ENCODE assay signal across 8 cellular contexts in genomic region chr11:9760180-9760550, GRCh38.
DNase-seq lines count a peak whose midpoint lies in the region; TF ChIP-seq lines count a peak whose summit lies in the region.

No MANE protein-coding gene starts in this region.

- no peaks in the 10 kb centered on the region for H3K9me3 ChIP-seq in stomach
- H3K9me3 ChIP-seq in A673 (ENCODE audit: low read depth, low read length, poor library complexity, severe bottlenecking) = no peaks in the 10 kb centered on the region

- H3K36me3 ChIP-seq in stomach = no peaks in the 10 kb centered on the region
- no peaks in the 10 kb centered on the region for H3K36me3 ChIP-seq in A673 (ENCODE audit: insufficient read depth, low read length, poor library complexity, severe bottlenecking)

- intact Hi-C loops in stomach (cut with DNase I; ENCODE audit: low total_unique reads) (loop anchor here (10.0 kb wide), 1 partner anchor 555 kb away; no protein-coding TSS in a partner anchor), A673 (cut with micrococcal nuclease; ENCODE audit: unreplicated experiment) (no loop called here)

- H3K4me3 ChIP-seq in stomach (no peak overlapping the region), A673 (ENCODE audit: low read depth, low read length, poor library complexity, severe bottlenecking) (no peak overlapping the region)

- 40 to 62% (median 44%) methylated on average over 3 of the region's 3 CpGs for WGBS in stomach, 5 donors

- no peaks in the 10 kb centered on the region for H3K27me3 ChIP-seq in stomach
- H3K27me3 ChIP-seq in A673 (replicated peaks; ENCODE audit: insufficient read depth, low read depth, low read length, poor library complexity) = no peaks in the 10 kb centered on the region

- no peak for TF ChIP-seq CTCF in stomach (IDR thresholded peaks at IDR 0.05)
- no peak for TF ChIP-seq CTCF in A673 (conservative IDR thresholded peaks at IDR 0.05; ENCODE audit: low read depth, low read length)

- H3K27ac ChIP-seq in stomach (peak overlapping the region in 4 of 5 donors; percentile 90 to 92 (median 90)), A673 (ENCODE audit: low read depth, low read length, poor library complexity, severe bottlenecking) (no peak overlapping the region)

- no TSS peak for BruUV-seq in A673 (replicated peaks; lab: Mats Ljungman, UMichigan)

- POLR2A ChIA-PET in A673 (lab: Charles Lee; ENCODE audit: low non-redundant PET) = no interaction called here

- DNase-seq in HT1080 (ENCODE audit: low read depth) (peak; percentile 91), amygdala (lab: John Stamatoyannopoulos, UW) (peak in 40 of 56 donors; percentile 7 to 82 (median 38)), hypothalamus (lab: John Stamatoyannopoulos, UW) (peak in 43 of 51 donors; percentile 8 to 81 (median 56)), stomach (peak; percentile 64), NCI-H2196 treated with DMSO at 0.1 percent for 48 hours (lab: John Stamatoyannopoulos, UW; ENCODE audit: unreplicated experiment) (no peak), HT-29 (ENCODE audit: low spot score) (no peak), A673 (ENCODE audit: low spot score) (no peak)
- no peak for DNase-seq in effector CD8-positive, alpha-beta T cell (lab: John Stamatoyannopoulos, UW)

- H3K4me1 ChIP-seq in stomach (peaks cover 24 to 53% (median 34%) of the 10 kb centered on the region in 4 donors), A673 (ENCODE audit: insufficient read depth, low read length, poor library complexity, severe bottlenecking) (peaks cover 26% of the 10 kb centered on the region)

- TF ChIP-seq EP300 in stomach (IDR thresholded peaks at IDR 0.05) = no peak

- no peak for TF ChIP-seq POLR2A in stomach (IDR thresholded peaks at IDR 0.05)

- CTCF ChIA-PET in A673 (lab: Charles Lee) = no interaction called here

Comparison
In these comparisons a context has a peak if more than half of its experiments do, and no peak if none do; other contexts are left out.
1. DNase-seq: peak in HT1080 (single experiment), amygdala (40 of 56), hypothalamus (43 of 51) and stomach (single experiment); none in effector CD8-positive, alpha-beta T cell (single experiment), NCI-H2196 treated with DMSO at 0.1 percent for 48 hours (single experiment), HT-29 (single experiment) and A673 (single experiment).